1 cellular context compared by ENCODE assay signal in the genomic region with DNA sequence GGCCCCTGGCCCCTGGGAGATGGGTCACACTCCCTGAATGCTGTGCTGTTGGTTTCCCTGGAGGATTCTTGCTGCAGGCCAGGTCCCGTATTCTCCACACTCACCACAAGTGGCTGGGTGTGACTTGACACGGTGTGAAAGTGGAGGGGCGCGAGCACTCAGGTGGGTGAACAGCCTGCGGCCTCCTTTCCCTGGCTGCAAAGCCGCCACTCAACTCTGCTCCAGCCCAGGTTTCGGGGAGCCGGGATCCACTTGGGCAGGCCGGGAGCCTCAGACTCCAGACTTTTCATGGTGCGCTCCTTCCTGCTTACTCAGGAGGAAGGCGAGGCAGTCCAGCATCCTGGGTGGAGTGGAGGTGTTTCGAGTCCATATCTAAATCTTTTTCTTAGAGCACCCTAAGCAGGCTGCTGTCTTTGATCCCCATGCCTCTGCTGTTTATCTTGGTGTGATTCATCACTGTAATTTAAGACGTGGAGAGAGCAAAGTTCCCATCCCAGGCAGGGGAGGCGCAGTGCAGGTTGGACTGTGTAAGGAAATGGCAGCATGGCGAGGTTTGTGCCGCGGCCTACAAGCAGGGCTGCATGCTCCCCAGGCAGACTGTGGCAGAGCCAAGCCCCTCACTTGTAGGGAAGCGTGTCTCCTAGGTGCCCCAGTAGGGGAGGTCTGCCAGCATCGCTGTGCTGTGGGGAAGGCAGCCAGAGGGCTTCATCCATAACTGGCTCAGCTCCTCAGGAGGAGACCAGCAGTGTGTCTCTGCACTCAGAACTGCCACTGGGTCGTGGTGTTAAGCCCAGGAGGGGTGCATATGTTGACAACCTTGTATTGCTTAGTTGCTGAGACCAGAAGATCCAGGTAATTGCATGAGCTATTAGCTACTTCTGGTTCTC.
A peak's percentile ranks its signal among the peaks of the same experiment; 100 is the strongest.
TF ChIP-seq lines count a peak whose summit lies in the region.

No MANE protein-coding gene starts in this region.

TF ChIP-seq in IMR-90, 13 proteins besides CTCF, POLR2A, EP300 and RAD21:
- TF ChIP-seq NFE2L2 (IDR thresholded peaks at IDR 0.05; ENCODE audit: low read depth, low read length) (no peak), BHLHE40 (IDR thresholded peaks at IDR 0.05; ENCODE audit: low read depth, low read length) (no peak), RFX5 (IDR thresholded peaks at IDR 0.05; ENCODE audit: low read depth, low read length) (no peak), MAFK (IDR thresholded peaks at IDR 0.05; ENCODE audit: low read depth, low read length) (no peak), SMC3 (IDR thresholded peaks at IDR 0.05; ENCODE audit: low read depth, low read length) (no peak), FOS (IDR thresholded peaks at IDR 0.05; ENCODE audit: low read depth, low read length) (0 out of 2 replicates have a peak, but pooled peaks have one; percentile 13)
- TF ChIP-seq, protein P1, sequence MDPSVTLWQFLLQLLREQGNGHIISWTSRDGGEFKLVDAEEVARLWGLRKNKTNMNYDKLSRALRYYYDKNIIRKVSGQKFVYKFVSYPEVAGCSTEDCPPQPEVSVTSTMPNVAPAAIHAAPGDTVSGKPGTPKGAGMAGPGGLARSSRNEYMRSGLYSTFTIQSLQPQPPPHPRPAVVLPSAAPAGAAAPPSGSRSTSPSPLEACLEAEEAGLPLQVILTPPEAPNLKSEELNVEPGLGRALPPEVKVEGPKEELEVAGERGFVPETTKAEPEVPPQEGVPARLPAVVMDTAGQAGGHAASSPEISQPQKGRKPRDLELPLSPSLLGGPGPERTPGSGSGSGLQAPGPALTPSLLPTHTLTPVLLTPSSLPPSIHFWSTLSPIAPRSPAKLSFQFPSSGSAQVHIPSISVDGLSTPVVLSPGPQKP (IDR thresholded peaks at IDR 0.05; ENCODE audit: borderline replicate concordance, low read depth, low read length) = no peak
